In the genomic region with DNA sequence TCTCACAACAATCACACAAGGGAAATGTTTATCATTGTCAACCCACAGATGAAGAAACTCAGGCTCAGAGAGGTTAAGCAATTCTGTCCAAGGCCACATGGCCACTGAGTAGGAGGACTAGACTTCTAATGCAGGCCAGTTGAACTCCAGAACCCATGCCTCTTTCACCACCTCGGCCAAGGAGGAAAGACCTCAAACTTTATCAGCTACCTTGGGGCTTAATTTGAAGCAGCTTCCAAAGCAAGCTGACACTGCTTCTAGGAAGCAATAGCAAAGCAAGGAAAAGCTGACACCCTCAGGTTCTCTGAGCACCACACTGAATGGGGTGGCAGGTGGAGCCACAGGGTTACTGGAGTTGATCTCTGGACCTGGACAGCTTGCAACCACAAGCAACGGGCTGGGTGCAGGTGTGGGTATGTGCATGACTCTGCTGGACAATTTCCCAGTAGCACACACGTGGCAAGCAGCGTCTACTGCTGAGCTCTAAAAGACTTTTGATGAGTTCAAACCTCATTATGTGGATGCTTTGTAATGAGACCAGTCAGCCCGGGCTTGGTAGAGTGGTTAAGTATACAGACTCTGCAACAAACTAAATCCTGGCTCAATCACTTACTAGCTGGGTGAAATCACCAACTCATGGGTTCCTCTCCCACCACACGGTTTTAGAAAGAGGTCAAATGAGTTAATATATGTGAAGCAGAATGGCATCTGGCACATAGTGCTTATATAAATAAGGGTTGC, we compare ENCODE assay signal across 1 cellular context.
TF ChIP-seq lines count a peak whose summit lies in the region.

No MANE protein-coding gene starts in this region.

TF ChIP-seq in GM23338, 12 proteins besides CTCF, POLR2A, EP300 and RAD21 (continued from another document):
- TF ChIP-seq, protein P1, sequence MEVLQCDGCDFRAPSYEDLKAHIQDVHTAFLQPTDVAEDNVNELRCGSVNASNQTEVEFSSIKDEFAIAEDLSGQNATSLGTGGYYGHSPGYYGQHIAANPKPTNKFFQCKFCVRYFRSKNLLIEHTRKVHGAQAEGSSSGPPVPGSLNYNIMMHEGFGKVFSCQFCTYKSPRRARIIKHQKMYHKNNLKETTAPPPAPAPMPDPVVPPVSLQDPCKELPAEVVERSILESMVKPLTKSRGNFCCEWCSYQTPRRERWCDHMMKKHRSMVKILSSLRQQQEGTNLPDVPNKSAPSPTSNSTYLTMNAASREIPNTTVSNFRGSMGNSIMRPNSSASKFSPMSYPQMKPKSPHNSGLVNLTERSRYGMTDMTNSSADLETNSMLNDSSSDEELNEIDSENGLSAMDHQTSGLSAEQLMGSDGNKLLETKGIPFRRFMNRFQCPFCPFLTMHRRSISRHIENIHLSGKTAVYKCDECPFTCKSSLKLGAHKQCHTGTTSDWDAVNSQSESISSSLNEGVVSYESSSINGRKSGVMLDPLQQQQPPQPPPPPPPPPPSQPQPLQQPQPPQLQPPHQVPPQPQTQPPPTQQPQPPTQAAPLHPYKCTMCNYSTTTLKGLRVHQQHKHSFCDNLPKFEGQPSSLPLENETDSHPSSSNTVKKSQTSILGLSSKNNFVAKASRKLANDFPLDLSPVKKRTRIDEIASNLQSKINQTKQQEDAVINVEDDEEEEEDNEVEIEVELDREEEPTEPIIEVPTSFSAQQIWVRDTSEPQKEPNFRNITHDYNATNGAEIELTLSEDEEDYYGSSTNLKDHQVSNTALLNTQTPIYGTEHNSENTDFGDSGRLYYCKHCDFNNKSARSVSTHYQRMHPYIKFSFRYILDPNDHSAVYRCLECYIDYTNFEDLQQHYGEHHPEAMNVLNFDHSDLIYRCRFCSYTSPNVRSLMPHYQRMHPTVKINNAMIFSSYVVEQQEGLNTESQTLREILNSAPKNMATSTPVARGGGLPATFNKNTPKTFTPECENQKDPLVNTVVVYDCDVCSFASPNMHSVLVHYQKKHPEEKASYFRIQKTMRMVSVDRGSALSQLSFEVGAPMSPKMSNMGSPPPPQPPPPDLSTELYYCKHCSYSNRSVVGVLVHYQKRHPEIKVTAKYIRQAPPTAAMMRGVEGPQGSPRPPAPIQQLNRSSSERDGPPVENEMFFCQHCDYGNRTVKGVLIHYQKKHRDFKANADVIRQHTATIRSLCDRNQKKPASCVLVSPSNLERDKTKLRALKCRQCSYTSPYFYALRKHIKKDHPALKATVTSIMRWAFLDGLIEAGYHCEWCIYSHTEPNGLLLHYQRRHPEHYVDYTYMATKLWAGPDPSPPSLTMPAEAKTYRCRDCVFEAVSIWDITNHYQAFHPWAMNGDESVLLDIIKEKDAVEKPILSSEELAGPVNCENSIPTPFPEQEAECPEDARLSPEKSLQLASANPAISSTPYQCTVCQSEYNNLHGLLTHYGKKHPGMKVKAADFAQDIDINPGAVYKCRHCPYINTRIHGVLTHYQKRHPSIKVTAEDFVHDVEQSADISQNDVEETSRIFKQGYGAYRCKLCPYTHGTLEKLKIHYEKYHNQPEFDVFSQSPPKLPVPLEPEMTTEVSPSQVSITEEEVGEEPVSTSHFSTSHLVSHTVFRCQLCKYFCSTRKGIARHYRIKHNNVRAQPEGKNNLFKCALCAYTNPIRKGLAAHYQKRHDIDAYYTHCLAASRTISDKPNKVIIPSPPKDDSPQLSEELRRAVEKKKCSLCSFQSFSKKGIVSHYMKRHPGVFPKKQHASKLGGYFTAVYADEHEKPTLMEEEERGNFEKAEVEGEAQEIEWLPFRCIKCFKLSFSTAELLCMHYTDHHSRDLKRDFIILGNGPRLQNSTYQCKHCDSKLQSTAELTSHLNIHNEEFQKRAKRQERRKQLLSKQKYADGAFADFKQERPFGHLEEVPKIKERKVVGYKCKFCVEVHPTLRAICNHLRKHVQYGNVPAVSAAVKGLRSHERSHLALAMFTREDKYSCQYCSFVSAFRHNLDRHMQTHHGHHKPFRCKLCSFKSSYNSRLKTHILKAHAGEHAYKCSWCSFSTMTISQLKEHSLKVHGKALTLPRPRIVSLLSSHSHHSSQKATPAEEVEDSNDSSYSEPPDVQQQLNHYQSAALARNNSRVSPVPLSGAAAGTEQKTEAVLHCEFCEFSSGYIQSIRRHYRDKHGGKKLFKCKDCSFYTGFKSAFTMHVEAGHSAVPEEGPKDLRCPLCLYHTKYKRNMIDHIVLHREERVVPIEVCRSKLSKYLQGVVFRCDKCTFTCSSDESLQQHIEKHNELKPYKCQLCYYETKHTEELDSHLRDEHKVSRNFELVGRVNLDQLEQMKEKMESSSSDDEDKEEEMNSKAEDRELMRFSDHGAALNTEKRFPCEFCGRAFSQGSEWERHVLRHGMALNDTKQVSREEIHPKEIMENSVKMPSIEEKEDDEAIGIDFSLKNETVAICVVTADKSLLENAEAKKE (CRISPR knock-in tag; IDR thresholded peaks at IDR 0.05), result no peak
- no peak for TF ChIP-seq CREB1 (CRISPR knock-in tag; IDR thresholded peaks at IDR 0.05; ENCODE audit: low read depth)
